In the genomic region with DNA sequence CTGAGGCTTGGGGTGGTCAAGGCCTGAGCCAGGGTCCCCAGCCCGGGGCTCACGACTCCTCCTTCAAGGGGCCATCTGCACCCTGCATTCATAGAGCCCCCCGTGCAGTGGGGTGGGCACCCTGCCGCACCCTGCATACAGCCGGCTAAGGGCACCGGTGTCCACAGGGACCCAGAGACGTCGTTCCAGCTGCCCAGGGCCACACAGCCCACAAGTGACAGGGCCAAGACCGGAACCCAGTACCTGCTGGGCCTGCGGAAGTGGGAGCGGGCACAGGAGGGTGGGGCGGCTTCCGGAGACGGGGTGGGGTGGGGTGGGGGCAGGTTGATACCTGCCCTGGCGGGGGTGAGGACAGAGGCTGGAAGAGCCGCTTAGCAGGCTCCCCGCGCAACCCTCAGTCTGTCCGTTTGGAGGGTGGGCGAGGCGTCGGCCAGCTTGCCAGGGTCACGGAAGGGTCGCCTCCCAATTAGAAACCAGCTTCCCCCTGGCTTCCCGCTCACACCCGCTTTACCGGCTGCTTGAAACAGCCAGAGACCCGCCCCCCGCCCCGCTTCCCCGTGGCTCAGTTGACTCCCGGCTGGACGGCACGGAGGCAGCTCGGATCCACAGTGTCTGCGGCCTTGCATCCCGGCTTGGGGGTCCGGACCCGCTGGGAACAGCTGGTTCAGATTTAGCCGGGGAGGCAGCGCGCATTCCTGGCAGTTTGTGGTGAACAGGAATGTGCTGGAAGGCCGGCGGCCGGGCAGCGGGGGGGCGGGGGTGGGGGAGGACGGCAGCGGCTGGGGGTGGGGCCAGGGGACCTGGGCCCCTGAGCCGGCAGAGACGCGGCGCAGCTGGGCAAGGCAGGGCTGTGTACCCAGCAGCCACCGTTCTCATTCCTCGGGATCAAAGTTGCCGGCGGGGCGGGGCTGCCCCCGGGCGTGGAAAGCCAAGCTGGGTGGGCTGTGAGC, we compare ENCODE assay signal across 2 cellular contexts.
TF ChIP-seq lines count a peak whose summit lies in the region.

No MANE protein-coding gene starts in this region.

TF ChIP-seq in SK-N-SH treated with all-trans-retinoic acid at 6 μM for 48 hours, 23 proteins besides CTCF, POLR2A, EP300 and RAD21:
- TF ChIP-seq TCF4 (CRISPR knock-in tag; IDR thresholded peaks at IDR 0.05; ENCODE audit: borderline replicate concordance): peak; percentile 31; the same call in 1 of the 2 replicates
- peak; percentile 52; the same call in 1 of the 2 replicates for TF ChIP-seq RARB (CRISPR knock-in tag; IDR thresholded peaks at IDR 0.05)
- TF ChIP-seq ZC3H10 (CRISPR knock-in tag; IDR thresholded peaks at IDR 0.05): no peak

TF ChIP-seq in GM12878, 131 proteins besides CTCF, POLR2A, EP300 and RAD21 (continues in another document):
- TF ChIP-seq USF1 (IDR thresholded peaks at IDR 0.05; ENCODE audit: borderline replicate concordance, extremely low read length, insufficient read depth, low read depth, low read length) (no peak), WRNIP1 (IDR thresholded peaks at IDR 0.05; ENCODE audit: borderline replicate concordance, low read depth, low read length) (no peak), ZBTB33 (IDR thresholded peaks at IDR 0.05) (no peak), CHD4 (IDR thresholded peaks at IDR 0.05) (no peak), NFXL1 (IDR thresholded peaks at IDR 0.05; ENCODE audit: borderline replicate concordance) (peak; percentile 82; the same call in 1 of the 2 replicates), FOXK2 (IDR thresholded peaks at IDR 0.05) (no peak), POLR2AphosphoS5 (IDR thresholded peaks at IDR 0.05; ENCODE audit: low read length) (peak; percentile 43; the same call in 1 of the 2 replicates), CBFB (IDR thresholded peaks at IDR 0.05; ENCODE audit: low read depth) (no peak), IRF3 (IDR thresholded peaks at IDR 0.05) (no peak), SMARCA5 (IDR thresholded peaks at IDR 0.05) (peak; percentile 93), DPF2 (IDR thresholded peaks at IDR 0.05) (0 out of 2 replicates have a peak, but pooled peaks have one; percentile 30), IKZF1 (conservative IDR thresholded peaks at IDR 0.05) (peak; percentile 77; the same call in 1 of the 2 replicates), BHLHE40 (IDR thresholded peaks at IDR 0.05; ENCODE audit: borderline replicate concordance in 1 of 2, low read depth in 2 of 2, low read length in 1 of 2) (0 out of 4 replicates have a peak, but pooled peaks of 1 of the 2 experiments have one; percentile 5), ZBED1 (IDR thresholded peaks at IDR 0.05; ENCODE audit: borderline replicate concordance) (no peak), BMI1 (IDR thresholded peaks at IDR 0.05; ENCODE audit: borderline replicate concordance) (no peak), LARP7 (IDR thresholded peaks at IDR 0.05) (peak; percentile 23; the same call in 1 of the 2 replicates), ATF2 (IDR thresholded peaks at IDR 0.05; ENCODE audit: low read length) (no peak), SPI1 (IDR thresholded peaks at IDR 0.05; ENCODE audit: borderline replicate concordance, insufficient read depth, low read depth, low read length) (peak; percentile 43; the same call in 1 of the 2 replicates), MYC (IDR thresholded peaks at IDR 0.05; ENCODE audit: insufficient read depth, insufficient read length, insufficient replicate concordance, low read length, severe bottlenecking) (no peak), POU2F2 (IDR thresholded peaks at IDR 0.05; ENCODE audit: borderline replicate concordance, low read depth, low read length) (0 out of 3 replicates have a peak, but pooled peaks have one; percentile 43), RFX5 (IDR thresholded peaks at IDR 0.05; ENCODE audit: low read depth, low read length) (no peak), ATF7 (IDR thresholded peaks at IDR 0.05; ENCODE audit: low read depth) (no peak), TCF12 (IDR thresholded peaks at IDR 0.05; ENCODE audit: low read depth, low read length) (no peak), MAX (IDR thresholded peaks at IDR 0.05; ENCODE audit: low read depth, low read length) (no peak), MEF2A (IDR thresholded peaks at IDR 0.05; ENCODE audit: insufficient read depth, low read depth, low read length) (no peak), SIN3A (IDR thresholded peaks at IDR 0.05; ENCODE audit: low read depth, low read length) (no peak), IRF4 (IDR thresholded peaks at IDR 0.05; ENCODE audit: low read depth, low read length) (no peak), SP1 (IDR thresholded peaks at IDR 0.05; ENCODE audit: low read depth, low read length) (no peak), SMAD5 (IDR thresholded peaks at IDR 0.05; ENCODE audit: low read depth) (no peak)
- TF ChIP-seq, protein P1, sequence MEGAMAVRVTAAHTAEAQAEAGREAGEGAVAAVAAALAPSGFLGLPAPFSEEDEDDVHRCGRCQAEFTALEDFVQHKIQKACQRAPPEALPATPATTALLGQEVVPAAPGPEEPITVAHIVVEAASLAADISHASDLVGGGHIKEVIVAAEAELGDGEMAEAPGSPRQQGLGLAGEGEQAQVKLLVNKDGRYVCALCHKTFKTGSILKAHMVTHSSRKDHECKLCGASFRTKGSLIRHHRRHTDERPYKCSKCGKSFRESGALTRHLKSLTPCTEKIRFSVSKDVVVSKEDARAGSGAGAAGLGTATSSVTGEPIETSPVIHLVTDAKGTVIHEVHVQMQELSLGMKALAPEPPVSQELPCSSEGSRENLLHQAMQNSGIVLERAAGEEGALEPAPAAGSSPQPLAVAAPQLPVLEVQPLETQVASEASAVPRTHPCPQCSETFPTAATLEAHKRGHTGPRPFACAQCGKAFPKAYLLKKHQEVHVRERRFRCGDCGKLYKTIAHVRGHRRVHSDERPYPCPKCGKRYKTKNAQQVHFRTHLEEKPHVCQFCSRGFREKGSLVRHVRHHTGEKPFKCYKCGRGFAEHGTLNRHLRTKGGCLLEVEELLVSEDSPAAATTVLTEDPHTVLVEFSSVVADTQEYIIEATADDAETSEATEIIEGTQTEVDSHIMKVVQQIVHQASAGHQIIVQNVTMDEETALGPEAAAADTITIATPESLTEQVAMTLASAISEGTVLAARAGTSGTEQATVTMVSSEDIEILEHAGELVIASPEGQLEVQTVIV (IDR thresholded peaks at IDR 0.05; ENCODE audit: borderline replicate concordance, partially characterized antibody): no peak
- TF ChIP-seq, protein P2, sequence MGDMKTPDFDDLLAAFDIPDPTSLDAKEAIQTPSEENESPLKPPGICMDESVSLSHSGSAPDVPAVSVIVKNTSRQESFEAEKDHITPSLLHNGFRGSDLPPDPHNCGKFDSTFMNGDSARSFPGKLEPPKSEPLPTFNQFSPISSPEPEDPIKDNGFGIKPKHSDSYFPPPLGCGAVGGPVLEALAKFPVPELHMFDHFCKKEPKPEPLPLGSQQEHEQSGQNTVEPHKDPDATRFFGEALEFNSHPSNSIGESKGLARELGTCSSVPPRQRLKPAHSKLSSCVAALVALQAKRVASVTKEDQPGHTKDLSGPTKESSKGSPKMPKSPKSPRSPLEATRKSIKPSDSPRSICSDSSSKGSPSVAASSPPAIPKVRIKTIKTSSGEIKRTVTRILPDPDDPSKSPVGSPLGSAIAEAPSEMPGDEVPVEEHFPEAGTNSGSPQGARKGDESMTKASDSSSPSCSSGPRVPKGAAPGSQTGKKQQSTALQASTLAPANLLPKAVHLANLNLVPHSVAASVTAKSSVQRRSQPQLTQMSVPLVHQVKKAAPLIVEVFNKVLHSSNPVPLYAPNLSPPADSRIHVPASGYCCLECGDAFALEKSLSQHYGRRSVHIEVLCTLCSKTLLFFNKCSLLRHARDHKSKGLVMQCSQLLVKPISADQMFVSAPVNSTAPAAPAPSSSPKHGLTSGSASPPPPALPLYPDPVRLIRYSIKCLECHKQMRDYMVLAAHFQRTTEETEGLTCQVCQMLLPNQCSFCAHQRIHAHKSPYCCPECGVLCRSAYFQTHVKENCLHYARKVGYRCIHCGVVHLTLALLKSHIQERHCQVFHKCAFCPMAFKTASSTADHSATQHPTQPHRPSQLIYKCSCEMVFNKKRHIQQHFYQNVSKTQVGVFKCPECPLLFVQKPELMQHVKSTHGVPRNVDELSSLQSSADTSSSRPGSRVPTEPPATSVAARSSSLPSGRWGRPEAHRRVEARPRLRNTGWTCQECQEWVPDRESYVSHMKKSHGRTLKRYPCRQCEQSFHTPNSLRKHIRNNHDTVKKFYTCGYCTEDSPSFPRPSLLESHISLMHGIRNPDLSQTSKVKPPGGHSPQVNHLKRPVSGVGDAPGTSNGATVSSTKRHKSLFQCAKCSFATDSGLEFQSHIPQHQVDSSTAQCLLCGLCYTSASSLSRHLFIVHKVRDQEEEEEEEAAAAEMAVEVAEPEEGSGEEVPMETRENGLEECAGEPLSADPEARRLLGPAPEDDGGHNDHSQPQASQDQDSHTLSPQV (IDR thresholded peaks at IDR 0.05): no peak
- TF ChIP-seq, protein P3, sequence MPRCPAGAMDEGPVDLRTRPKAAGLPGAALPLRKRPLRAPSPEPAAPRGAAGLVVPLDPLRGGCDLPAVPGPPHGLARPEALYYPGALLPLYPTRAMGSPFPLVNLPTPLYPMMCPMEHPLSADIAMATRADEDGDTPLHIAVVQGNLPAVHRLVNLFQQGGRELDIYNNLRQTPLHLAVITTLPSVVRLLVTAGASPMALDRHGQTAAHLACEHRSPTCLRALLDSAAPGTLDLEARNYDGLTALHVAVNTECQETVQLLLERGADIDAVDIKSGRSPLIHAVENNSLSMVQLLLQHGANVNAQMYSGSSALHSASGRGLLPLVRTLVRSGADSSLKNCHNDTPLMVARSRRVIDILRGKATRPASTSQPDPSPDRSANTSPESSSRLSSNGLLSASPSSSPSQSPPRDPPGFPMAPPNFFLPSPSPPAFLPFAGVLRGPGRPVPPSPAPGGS (IDR thresholded peaks at IDR 0.05; ENCODE audit: borderline replicate concordance, insufficient read depth, low read depth, low read length, poor library complexity, severe bottlenecking): no peak
- TF ChIP-seq, protein P4, sequence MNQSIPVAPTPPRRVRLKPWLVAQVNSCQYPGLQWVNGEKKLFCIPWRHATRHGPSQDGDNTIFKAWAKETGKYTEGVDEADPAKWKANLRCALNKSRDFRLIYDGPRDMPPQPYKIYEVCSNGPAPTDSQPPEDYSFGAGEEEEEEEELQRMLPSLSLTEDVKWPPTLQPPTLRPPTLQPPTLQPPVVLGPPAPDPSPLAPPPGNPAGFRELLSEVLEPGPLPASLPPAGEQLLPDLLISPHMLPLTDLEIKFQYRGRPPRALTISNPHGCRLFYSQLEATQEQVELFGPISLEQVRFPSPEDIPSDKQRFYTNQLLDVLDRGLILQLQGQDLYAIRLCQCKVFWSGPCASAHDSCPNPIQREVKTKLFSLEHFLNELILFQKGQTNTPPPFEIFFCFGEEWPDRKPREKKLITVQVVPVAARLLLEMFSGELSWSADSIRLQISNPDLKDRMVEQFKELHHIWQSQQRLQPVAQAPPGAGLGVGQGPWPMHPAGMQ (IDR thresholded peaks at IDR 0.05; ENCODE audit: borderline replicate concordance): no peak
